Comparison of ENCODE assay signal across 19 cellular contexts in genomic region chr18:62991959-62992358, GRCh38.
DNase-seq lines count a peak whose midpoint lies in the region; ATAC-seq and TF ChIP-seq lines count a peak whose summit lies in the region.
"Had no signal": no experiment of that assay in that cellular context is flagged by ENCODE, and none has a peak within 500 bp of the region (broad histone marks: within the 10 kb centered on the region; RNA-seq: fewer than 3 reads in every experiment).

No MANE protein-coding gene starts in this region.

- H3K4me3 ChIP-seq in heart right ventricle = no peak overlapping the region
- H3K4me3 ChIP-seq in H7 (ENCODE audit: insufficient read depth, low read depth, low read length) = no peak overlapping the region
- peak overlapping the region; percentile 40 to 45 for H3K4me3 ChIP-seq in testis
- no peak overlapping the region for H3K4me3 ChIP-seq in effector memory CD4-positive, alpha-beta T cell (ENCODE audit: insufficient read depth, low read depth, low read length, poor library complexity, severe bottlenecking)
- H3K4me3 ChIP-seq: SK-N-MC, upper lobe of right lung had no signal

- DNase-seq in Right ventricle myocardium inferior (ENCODE audit: missing footprints) = peak; percentile 30
- no peak for DNase-seq in heart right ventricle
- DNase-seq in H7 = peak; percentile 64
- DNase-seq in ecto neural progenitor cell (ENCODE audit: low spot score) = peak; percentile 41
- DNase-seq in testis = peak; percentile 65
- no peak for DNase-seq in caudate nucleus (lab: John Stamatoyannopoulos, UW)
- no peak for DNase-seq in effector memory CD4-positive, alpha-beta T cell
- no peak for DNase-seq in HEK293T (ENCODE audit: extremely low spot score)
- DNase-seq: activated CD4-positive, alpha-beta T cell treated with anti-CD3 and anti-CD28 coated beads, Interleukin-2, amount 50 U/mL, for 4 hours; amniotic stem cell; C1 segment of cervical spinal cord; head of caudate nucleus; mesendoderm; naive B cell; NCI-H1417 treated with DMSO at 0.1 percent for 48 hours; NCI-H2107; T-helper 17 cell; upper lobe of right lung had no signal

- peaks cover 0 to 9% (median 0%) of the 10 kb centered on the region in 7 donors for H3K27me3 ChIP-seq in heart right ventricle
- H3K27me3 ChIP-seq in H7 (ENCODE audit: control insufficient read depth, insufficient read depth, low read length) = no peaks in the 10 kb centered on the region
- no peaks in the 10 kb centered on the region for H3K27me3 ChIP-seq in testis
- no peaks in the 10 kb centered on the region for H3K27me3 ChIP-seq in effector memory CD4-positive, alpha-beta T cell (replicated peaks; ENCODE audit: control insufficient read depth, insufficient read depth, low read length, poor library complexity, severe bottlenecking)
- H3K27me3 ChIP-seq: upper lobe of right lung had no signal

- CTCF ChIA-PET in HEK293T (lab: Yijun Ruan, JAX) = no interaction called here

- ATAC-seq in Right ventricle myocardium inferior (no peak), heart right ventricle (no peak)
- ATAC-seq: T-helper 17 cell, upper lobe of right lung had no signal

- H3K27ac ChIP-seq in heart right ventricle (no peak overlapping the region), testis (no peak overlapping the region), caudate nucleus (ENCODE audit: low read depth, low read length) (no peak overlapping the region)
- H3K27ac ChIP-seq in effector memory CD4-positive, alpha-beta T cell (ENCODE audit: insufficient read depth, low read length, poor library complexity, severe bottlenecking) = no peak overlapping the region
- H3K27ac ChIP-seq: SK-N-MC, upper lobe of right lung had no signal

- H3K4me1 ChIP-seq in heart right ventricle (peaks cover 0 to 6% (median 0%) of the 10 kb centered on the region in 9 donors), testis (no peaks in the 10 kb centered on the region)
- H3K4me1 ChIP-seq in effector memory CD4-positive, alpha-beta T cell (ENCODE audit: control insufficient read depth, insufficient read depth, low read length, poor library complexity, severe bottlenecking) = no peaks in the 10 kb centered on the region
- H3K4me1 ChIP-seq: upper lobe of right lung had no signal

- intact Hi-C loops in Right ventricle myocardium inferior (cut with DNase I) = no loop called here
- intact Hi-C loops in heart right ventricle (cut with DNase I) = no loop called here
- intact Hi-C loops in testis (cut with DNase I; ENCODE audit: low total_unique reads) = no loop called here

- 91 to 95% methylated on average over 18 of the region's 18 CpGs for WGBS in heart right ventricle, 2 donors
- WGBS in testis, 2 donors = 90% methylated on average over 9 to 18 of the region's 18 CpGs

- H3K9me3 ChIP-seq in heart right ventricle (no peaks in the 10 kb centered on the region), testis (no peaks in the 10 kb centered on the region)
- no peaks in the 10 kb centered on the region for H3K9me3 ChIP-seq in effector memory CD4-positive, alpha-beta T cell (ENCODE audit: control insufficient read depth, low read length)
- H3K9me3 ChIP-seq: upper lobe of right lung had no signal

- POLR2A ChIA-PET in HEK293T (lab: Yijun Ruan, JAX) = no interaction called here

- TF ChIP-seq POLR2A in testis (IDR thresholded peaks at IDR 0.05) = no peak

- H3K36me3 ChIP-seq in heart right ventricle (no peaks in the 10 kb centered on the region), H7 (replicated peaks; ENCODE audit: control insufficient read depth, insufficient read depth, low read length) (no peaks in the 10 kb centered on the region), testis (ENCODE audit: low read depth, missing control alignments) (no peaks in the 10 kb centered on the region)
- no peaks in the 10 kb centered on the region for H3K36me3 ChIP-seq in effector memory CD4-positive, alpha-beta T cell (ENCODE audit: control insufficient read depth, insufficient read depth, low read length)
- H3K36me3 ChIP-seq: upper lobe of right lung had no signal

- TF ChIP-seq CTCF in heart right ventricle (IDR thresholded peaks at IDR 0.05) (no peak), testis (IDR thresholded peaks at IDR 0.05) (peak in 2 of 3 experiments; percentile 6 to 7)

TF ChIP-seq in HEK293T, 16 proteins besides CTCF, POLR2A, EP300 and RAD21:
- TF ChIP-seq FOXA1 (IDR thresholded peaks at IDR 0.05) (no peak), ELF4 (IDR thresholded peaks at IDR 0.05) (no peak), L3MBTL2 (conservative IDR thresholded peaks at IDR 0.05) (no peak), HDGF (IDR thresholded peaks at IDR 0.05; ENCODE audit: borderline replicate concordance) (no peak), LEF1 (IDR thresholded peaks at IDR 0.05; ENCODE audit: borderline replicate concordance) (no peak), SP1 (IDR thresholded peaks at IDR 0.05) (no peak), SUZ12 (IDR thresholded peaks at IDR 0.05) (no peak), FOXM1 (IDR thresholded peaks at IDR 0.05; ENCODE audit: borderline replicate concordance) (no peak), ZNF384 (IDR thresholded peaks at IDR 0.05) (no peak), FOXK2 (IDR thresholded peaks at IDR 0.05) (no peak), BHLHE40 (IDR thresholded peaks at IDR 0.05; ENCODE audit: borderline replicate concordance) (no peak), PKNOX1 (IDR thresholded peaks at IDR 0.05) (no peak), NFRKB (IDR thresholded peaks at IDR 0.05) (no peak), ARNT (IDR thresholded peaks at IDR 0.05) (no peak), CTBP1 (IDR thresholded peaks at IDR 0.05; ENCODE audit: borderline replicate concordance) (no peak)

Comparison
In these comparisons a context has a peak if more than half of its experiments do, and no peak if none do; other contexts are left out.
1. DNase-seq: peak in Right ventricle myocardium inferior (single experiment), H7 (single experiment), ecto neural progenitor cell (single experiment) and testis (single experiment); none in heart right ventricle (0 of 2), caudate nucleus (0 of 61), effector memory CD4-positive, alpha-beta T cell (0 of 3) and HEK293T (single experiment).
2. H3K4me3 ChIP-seq: peak in testis (2 of 2); none in heart right ventricle (0 of 10), H7 (single experiment) and effector memory CD4-positive, alpha-beta T cell (single experiment).
3. CTCF ChIP-seq: peak in testis (2 of 3); none in heart right ventricle (0 of 9).